In the genomic region with DNA sequence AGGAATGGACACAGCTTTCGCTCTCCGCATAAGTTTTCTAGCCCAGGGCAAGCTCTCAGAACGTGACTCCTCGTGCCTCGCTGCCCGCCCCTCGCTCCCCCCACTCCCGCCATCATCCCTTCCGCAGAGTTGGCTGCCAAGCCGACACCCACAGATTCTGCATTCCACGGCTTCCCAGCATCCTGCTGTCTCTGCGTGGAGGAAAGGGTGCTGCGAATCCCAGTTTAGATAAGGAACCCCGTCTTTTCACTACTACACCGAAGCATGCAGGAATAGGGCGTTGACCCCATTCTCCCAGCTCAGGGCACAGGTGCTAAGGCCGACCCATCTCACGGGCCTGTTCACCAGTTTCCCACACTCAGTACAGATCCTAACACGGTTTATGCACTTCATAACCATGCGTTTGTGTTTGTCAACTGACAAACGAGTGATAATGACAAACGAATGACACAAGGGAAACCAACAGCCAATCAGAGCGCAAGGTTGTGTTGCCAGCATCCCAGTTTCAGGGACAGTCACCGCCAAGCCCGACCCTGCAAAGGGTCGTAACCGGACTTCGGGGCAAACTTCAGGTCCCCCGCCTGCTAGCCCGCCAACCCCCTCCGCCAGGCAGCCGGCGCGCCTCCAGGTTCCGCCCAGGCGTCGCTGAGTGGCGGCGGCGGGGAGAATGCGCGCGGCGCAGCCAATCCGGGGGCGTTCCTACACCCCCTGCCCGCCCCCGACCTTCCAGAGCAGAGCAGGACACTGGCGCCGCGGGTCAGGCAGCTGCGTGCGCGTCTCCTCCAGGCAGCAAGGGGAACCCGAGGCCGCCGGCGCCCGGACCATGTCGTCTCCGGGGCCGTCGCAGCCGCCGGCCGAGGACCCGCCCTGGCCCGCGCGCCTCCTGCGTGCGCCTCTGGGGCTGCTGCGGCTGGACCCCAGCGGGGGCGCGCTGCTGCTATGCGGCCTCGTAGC, we compare ENCODE assay signal across 1 cellular context.
TF ChIP-seq lines count a peak whose summit lies in the region.

A gene (plus strand): TSS at position 729 of the 954 bp plus-strand sequence. CDS start 95 bp downstream, at position 824.

TF ChIP-seq in HepG2, 621 proteins besides CTCF, POLR2A, EP300 and RAD21 (continued from another document and continues in another):
- TF ChIP-seq, protein P1, sequence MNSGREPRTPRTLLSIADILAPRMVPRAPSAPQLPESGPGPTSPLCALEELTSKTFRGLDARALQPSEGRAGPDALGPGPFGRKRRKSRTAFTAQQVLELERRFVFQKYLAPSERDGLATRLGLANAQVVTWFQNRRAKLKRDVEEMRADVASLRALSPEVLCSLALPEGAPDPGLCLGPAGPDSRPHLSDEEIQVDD (CRISPR knock-in tag; IDR thresholded peaks at IDR 0.05; ENCODE audit: borderline replicate concordance): no peak
- TF ChIP-seq ZNF292 (CRISPR knock-in tag; IDR thresholded peaks at IDR 0.05; ENCODE audit: borderline replicate concordance, low read depth) (no peak), JARID2 (CRISPR knock-in tag; IDR thresholded peaks at IDR 0.05; ENCODE audit: insufficient replicate concordance) (no peak), NR2C2 (CRISPR knock-in tag; IDR thresholded peaks at IDR 0.05; ENCODE audit: borderline replicate concordance) (peak; percentile 76), ISL2 (CRISPR knock-in tag; IDR thresholded peaks at IDR 0.05) (no peak), ZNF3 (CRISPR knock-in tag; IDR thresholded peaks at IDR 0.05) (peak; percentile 35; the same call in 1 of the 2 replicates), PITX1 (CRISPR knock-in tag; IDR thresholded peaks at IDR 0.05) (peak; percentile 48; the same call in 1 of the 2 replicates), ZNF335 (CRISPR knock-in tag; IDR thresholded peaks at IDR 0.05) (no peak), HNRNPUL1 (IDR thresholded peaks at IDR 0.05; ENCODE audit: low read depth, low read length) (no peak), RBM22 (optimal IDR thresholded peaks at IDR 0.05; ENCODE audit: low read length) (no peak), ZBTB7A (CRISPR knock-in tag; IDR thresholded peaks at IDR 0.05) (0 out of 2 replicates have a peak, but pooled peaks have one; percentile 27), ZNF773 (CRISPR knock-in tag; IDR thresholded peaks at IDR 0.05; ENCODE audit: borderline replicate concordance) (no peak), SP2 (CRISPR knock-in tag; IDR thresholded peaks at IDR 0.05) (peak; percentile 89), NFE2L1 (CRISPR knock-in tag; IDR thresholded peaks at IDR 0.05; ENCODE audit: borderline replicate concordance) (no peak), XBP1 (CRISPR knock-in tag; IDR thresholded peaks at IDR 0.05) (no peak), FOXK2 (IDR thresholded peaks at IDR 0.05) (no peak), MTA3 (CRISPR knock-in tag; IDR thresholded peaks at IDR 0.05) (no peak), CBX2 (IDR thresholded peaks at IDR 0.05; ENCODE audit: low read depth, low read length) (no peak), CBX2 (CRISPR knock-in tag; IDR thresholded peaks at IDR 0.05; ENCODE audit: low read depth) (0 out of 2 replicates have a peak, but pooled peaks have one; percentile 19), BHLHE40 (IDR thresholded peaks at IDR 0.05; ENCODE audit: low read length) (no peak), ZNF274 (CRISPR knock-in tag; IDR thresholded peaks at IDR 0.05) (no peak), ZNF883 (CRISPR knock-in tag; IDR thresholded peaks at IDR 0.05; ENCODE audit: not compliant biosample characterization) (peak; percentile 48), NFYC (CRISPR knock-in tag; IDR thresholded peaks at IDR 0.05) (peak; percentile 85), RFXANK (CRISPR knock-in tag; IDR thresholded peaks at IDR 0.05) (no peak), MEIS2 (CRISPR knock-in tag; IDR thresholded peaks at IDR 0.05) (no peak; the same call in 1 of the 2 replicates), ZNF614 (CRISPR knock-in tag; IDR thresholded peaks at IDR 0.05; ENCODE audit: borderline replicate concordance) (no peak), ASH2L (IDR thresholded peaks at IDR 0.05; ENCODE audit: insufficient read length, low read depth, low read length) (peak; percentile 42), ZNF446 (CRISPR knock-in tag; IDR thresholded peaks at IDR 0.05) (0 out of 2 replicates have a peak, but pooled peaks have one; percentile 66), HDAC1 (CRISPR knock-in tag; IDR thresholded peaks at IDR 0.05) (peak; percentile 52), TBX3 (IDR thresholded peaks at IDR 0.05; ENCODE audit: borderline replicate concordance) (no peak), STAG1 (CRISPR knock-in tag; IDR thresholded peaks at IDR 0.05) (no peak), ZNF558 (CRISPR knock-in tag; IDR thresholded peaks at IDR 0.05; ENCODE audit: borderline replicate concordance) (no peak; the same call in 1 of the 2 replicates), ZNF749 (CRISPR knock-in tag; IDR thresholded peaks at IDR 0.05; ENCODE audit: borderline replicate concordance) (no peak; the same call in 1 of the 2 replicates), ZFP62 (CRISPR knock-in tag; IDR thresholded peaks at IDR 0.05) (no peak), ZNF780A (CRISPR knock-in tag; IDR thresholded peaks at IDR 0.05) (no peak)
- TF ChIP-seq, protein P2, sequence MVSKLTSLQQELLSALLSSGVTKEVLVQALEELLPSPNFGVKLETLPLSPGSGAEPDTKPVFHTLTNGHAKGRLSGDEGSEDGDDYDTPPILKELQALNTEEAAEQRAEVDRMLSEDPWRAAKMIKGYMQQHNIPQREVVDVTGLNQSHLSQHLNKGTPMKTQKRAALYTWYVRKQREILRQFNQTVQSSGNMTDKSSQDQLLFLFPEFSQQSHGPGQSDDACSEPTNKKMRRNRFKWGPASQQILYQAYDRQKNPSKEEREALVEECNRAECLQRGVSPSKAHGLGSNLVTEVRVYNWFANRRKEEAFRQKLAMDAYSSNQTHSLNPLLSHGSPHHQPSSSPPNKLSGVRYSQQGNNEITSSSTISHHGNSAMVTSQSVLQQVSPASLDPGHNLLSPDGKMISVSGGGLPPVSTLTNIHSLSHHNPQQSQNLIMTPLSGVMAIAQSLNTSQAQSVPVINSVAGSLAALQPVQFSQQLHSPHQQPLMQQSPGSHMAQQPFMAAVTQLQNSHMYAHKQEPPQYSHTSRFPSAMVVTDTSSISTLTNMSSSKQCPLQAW (CRISPR knock-in tag; IDR thresholded peaks at IDR 0.05): 0 out of 2 replicates have a peak, but pooled peaks have one; percentile 37
- TF ChIP-seq, protein P3, sequence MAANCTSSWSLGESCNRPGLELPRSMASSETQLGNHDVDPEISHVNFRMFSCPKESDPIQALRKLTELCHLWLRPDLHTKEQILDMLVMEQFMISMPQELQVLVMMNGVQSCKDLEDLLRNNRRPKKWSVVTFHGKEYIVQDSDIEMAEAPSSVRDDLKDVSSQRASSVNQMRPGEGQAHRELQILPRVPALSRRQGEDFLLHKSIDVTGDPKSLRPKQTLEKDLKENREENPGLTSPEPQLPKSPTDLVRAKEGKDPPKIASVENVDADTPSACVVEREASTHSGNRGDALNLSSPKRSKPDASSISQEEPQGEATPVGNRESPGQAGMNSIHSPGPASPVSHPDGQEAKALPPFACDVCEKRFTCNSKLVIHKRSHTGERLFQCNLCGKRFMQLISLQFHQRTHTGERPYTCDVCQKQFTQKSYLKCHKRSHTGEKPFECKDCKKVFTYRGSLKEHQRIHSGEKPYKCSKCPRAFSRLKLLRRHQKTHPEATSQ (CRISPR knock-in tag; IDR thresholded peaks at IDR 0.05; ENCODE audit: borderline replicate concordance): 0 out of 2 replicates have a peak, but pooled peaks have one; percentile 30
- TF ChIP-seq, protein P4, sequence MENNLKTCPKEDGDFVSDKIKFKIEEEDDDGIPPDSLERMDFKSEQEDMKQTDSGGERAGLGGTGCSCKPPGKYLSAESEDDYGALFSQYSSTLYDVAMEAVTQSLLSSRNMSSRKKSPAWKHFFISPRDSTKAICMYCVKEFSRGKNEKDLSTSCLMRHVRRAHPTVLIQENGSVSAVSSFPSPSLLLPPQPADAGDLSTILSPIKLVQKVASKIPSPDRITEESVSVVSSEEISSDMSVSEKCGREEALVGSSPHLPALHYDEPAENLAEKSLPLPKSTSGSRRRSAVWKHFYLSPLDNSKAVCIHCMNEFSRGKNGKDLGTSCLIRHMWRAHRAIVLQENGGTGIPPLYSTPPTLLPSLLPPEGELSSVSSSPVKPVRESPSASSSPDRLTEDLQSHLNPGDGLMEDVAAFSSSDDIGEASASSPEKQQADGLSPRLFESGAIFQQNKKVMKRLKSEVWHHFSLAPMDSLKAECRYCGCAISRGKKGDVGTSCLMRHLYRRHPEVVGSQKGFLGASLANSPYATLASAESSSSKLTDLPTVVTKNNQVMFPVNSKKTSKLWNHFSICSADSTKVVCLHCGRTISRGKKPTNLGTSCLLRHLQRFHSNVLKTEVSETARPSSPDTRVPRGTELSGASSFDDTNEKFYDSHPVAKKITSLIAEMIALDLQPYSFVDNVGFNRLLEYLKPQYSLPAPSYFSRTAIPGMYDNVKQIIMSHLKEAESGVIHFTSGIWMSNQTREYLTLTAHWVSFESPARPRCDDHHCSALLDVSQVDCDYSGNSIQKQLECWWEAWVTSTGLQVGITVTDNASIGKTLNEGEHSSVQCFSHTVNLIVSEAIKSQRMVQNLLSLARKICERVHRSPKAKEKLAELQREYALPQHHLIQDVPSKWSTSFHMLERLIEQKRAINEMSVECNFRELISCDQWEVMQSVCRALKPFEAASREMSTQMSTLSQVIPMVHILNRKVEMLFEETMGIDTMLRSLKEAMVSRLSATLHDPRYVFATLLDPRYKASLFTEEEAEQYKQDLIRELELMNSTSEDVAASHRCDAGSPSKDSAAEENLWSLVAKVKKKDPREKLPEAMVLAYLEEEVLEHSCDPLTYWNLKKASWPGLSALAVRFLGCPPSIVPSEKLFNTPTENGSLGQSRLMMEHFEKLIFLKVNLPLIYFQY (CRISPR knock-in tag; IDR thresholded peaks at IDR 0.05; ENCODE audit: borderline replicate concordance): no peak
- TF ChIP-seq, protein P5, sequence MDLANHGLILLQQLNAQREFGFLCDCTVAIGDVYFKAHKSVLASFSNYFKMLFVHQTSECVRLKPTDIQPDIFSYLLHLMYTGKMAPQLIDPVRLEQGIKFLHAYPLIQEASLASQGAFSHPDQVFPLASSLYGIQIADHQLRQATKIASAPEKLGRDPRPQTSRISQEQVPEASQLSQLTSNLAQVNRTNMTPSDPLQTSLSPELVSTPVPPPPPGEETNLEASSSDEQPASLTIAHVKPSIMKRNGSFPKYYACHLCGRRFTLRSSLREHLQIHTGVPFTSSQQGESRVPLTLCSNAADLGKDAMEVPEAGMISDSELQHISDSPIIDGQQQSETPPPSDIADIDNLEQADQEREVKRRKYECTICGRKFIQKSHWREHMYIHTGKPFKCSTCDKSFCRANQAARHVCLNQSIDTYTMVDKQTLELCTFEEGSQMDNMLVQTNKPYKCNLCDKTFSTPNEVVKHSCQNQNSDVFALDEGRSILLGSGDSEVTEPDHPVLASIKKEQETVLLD (CRISPR knock-in tag; IDR thresholded peaks at IDR 0.05; ENCODE audit: low read depth): peak; percentile 60
- TF ChIP-seq, protein P6, sequence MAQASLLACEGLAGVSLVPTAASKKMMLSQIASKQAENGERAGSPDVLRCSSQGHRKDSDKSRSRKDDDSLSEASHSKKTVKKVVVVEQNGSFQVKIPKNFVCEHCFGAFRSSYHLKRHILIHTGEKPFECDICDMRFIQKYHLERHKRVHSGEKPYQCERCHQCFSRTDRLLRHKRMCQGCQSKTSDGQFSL (CRISPR knock-in tag; IDR thresholded peaks at IDR 0.05): peak; percentile 39; the same call in 1 of the 2 replicates
- TF ChIP-seq, protein P7, sequence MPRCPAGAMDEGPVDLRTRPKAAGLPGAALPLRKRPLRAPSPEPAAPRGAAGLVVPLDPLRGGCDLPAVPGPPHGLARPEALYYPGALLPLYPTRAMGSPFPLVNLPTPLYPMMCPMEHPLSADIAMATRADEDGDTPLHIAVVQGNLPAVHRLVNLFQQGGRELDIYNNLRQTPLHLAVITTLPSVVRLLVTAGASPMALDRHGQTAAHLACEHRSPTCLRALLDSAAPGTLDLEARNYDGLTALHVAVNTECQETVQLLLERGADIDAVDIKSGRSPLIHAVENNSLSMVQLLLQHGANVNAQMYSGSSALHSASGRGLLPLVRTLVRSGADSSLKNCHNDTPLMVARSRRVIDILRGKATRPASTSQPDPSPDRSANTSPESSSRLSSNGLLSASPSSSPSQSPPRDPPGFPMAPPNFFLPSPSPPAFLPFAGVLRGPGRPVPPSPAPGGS (CRISPR knock-in tag; IDR thresholded peaks at IDR 0.05): peak; percentile 76; the same call in 1 of the 2 replicates
- TF ChIP-seq, protein P8, sequence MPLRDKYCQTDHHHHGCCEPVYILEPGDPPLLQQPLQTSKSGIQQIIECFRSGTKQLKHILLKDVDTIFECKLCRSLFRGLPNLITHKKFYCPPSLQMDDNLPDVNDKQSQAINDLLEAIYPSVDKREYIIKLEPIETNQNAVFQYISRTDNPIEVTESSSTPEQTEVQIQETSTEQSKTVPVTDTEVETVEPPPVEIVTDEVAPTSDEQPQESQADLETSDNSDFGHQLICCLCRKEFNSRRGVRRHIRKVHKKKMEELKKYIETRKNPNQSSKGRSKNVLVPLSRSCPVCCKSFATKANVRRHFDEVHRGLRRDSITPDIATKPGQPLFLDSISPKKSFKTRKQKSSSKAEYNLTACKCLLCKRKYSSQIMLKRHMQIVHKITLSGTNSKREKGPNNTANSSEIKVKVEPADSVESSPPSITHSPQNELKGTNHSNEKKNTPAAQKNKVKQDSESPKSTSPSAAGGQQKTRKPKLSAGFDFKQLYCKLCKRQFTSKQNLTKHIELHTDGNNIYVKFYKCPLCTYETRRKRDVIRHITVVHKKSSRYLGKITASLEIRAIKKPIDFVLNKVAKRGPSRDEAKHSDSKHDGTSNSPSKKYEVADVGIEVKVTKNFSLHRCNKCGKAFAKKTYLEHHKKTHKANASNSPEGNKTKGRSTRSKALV (CRISPR knock-in tag; IDR thresholded peaks at IDR 0.05): peak; percentile 48; the same call in 1 of the 2 replicates
- TF ChIP-seq, protein P9, sequence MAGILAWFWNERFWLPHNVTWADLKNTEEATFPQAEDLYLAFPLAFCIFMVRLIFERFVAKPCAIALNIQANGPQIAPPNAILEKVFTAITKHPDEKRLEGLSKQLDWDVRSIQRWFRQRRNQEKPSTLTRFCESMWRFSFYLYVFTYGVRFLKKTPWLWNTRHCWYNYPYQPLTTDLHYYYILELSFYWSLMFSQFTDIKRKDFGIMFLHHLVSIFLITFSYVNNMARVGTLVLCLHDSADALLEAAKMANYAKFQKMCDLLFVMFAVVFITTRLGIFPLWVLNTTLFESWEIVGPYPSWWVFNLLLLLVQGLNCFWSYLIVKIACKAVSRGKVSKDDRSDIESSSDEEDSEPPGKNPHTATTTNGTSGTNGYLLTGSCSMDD (CRISPR knock-in tag; IDR thresholded peaks at IDR 0.05): no peak
- TF ChIP-seq, protein P10, sequence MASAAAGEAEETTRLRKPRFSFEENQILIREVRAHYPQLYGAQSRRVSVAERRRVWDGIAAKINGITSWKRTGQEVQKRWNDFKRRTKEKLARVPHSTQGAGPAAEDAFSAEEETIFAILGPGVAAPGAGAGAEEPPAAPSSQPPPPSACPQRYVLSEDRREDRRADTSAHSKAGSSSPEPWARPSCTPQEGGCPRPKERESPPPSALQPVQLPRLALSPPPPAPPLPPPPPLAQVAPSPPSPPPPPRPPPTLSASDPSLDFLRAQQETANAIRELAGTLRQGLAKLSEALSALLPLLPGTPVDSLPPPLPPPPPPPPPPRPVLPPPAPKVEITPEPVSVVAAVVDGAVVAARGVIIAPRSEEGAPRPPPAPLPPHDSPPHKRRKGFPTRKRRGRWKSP (CRISPR knock-in tag; IDR thresholded peaks at IDR 0.05): peak; percentile 68; the same call in 1 of the 2 replicates
- TF ChIP-seq, protein P11, sequence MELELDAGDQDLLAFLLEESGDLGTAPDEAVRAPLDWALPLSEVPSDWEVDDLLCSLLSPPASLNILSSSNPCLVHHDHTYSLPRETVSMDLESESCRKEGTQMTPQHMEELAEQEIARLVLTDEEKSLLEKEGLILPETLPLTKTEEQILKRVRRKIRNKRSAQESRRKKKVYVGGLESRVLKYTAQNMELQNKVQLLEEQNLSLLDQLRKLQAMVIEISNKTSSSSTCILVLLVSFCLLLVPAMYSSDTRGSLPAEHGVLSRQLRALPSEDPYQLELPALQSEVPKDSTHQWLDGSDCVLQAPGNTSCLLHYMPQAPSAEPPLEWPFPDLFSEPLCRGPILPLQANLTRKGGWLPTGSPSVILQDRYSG (CRISPR knock-in tag; IDR thresholded peaks at IDR 0.05): no peak
